Comparison of ENCODE assay signal across 8 cellular contexts in genomic region chr15:75727851-75728715, GRCh38. TPM values are rescaled to one million over a fixed set of nuclear protein-coding genes. Genes with fewer than 3 reads are reported as not detected.
DNase-seq lines count a peak whose midpoint lies in the region; ATAC-seq and TF ChIP-seq lines count a peak whose summit lies in the region.

No MANE protein-coding gene starts in this region.

- H3K9me3 ChIP-seq in A673 (ENCODE audit: low read depth, low read length, poor library complexity, severe bottlenecking): no peaks in the 10 kb centered on the region

- CTCF ChIA-PET in A673 (lab: Charles Lee): interaction anchor here (1.1 kb wide), 2 partner anchors 194 to 412 kb away, joined by 5 to 6 read pairs; no protein-coding TSS in a partner anchor

- no peaks in the 10 kb centered on the region for H3K36me3 ChIP-seq in A673 (ENCODE audit: insufficient read depth, low read length, poor library complexity, severe bottlenecking)

- intact Hi-C loops in A673 (cut with micrococcal nuclease; ENCODE audit: unreplicated experiment) (loop anchor here (5.0 kb wide), 1 partner anchor 74 kb away; no protein-coding TSS in a partner anchor), left ventricle myocardium superior (cut with micrococcal nuclease) (no loop called here)

- no peaks in the 10 kb centered on the region for H3K4me1 ChIP-seq in A673 (ENCODE audit: insufficient read depth, low read length, poor library complexity, severe bottlenecking)

- no peak overlapping the region for H3K4me3 ChIP-seq in A673 (ENCODE audit: low read depth, low read length, poor library complexity, severe bottlenecking)

- peak; percentile 67 for DNase-seq in A673 (ENCODE audit: low spot score)
- DNase-seq in GM20000 (ENCODE audit: low spot score): no peak
- DNase-seq in RPMI7951 (ENCODE audit: low read depth): peak; percentile 45
- DNase-seq in activated naive CD4-positive, alpha-beta T cell (lab: John Stamatoyannopoulos, UW): peak; percentile 17 to 69 (median 50)
- DNase-seq in left ventricle myocardium superior: peak; percentile 73
- DNase-seq in stimulated activated CD4-positive, alpha-beta T cell treated with anti-CD3 and anti-CD28 coated beads, Interleukin-15, amount 100 ng/mL, for 1 hour (ENCODE audit: low read depth in 1 of 2, low spot score in 1 of 2): peak; percentile 41 to 58

- H3K27ac ChIP-seq in A673 (ENCODE audit: low read depth, low read length, poor library complexity, severe bottlenecking): no peak overlapping the region

- peak; percentile 27 for ATAC-seq in left ventricle myocardium superior
- no peak for ATAC-seq in HG03342 (IDR thresholded peaks at IDR 0.05; ENCODE audit: unreplicated experiment)
- ATAC-seq in HG02623 (IDR thresholded peaks at IDR 0.05; ENCODE audit: unreplicated experiment): no peak

- no peaks in the 10 kb centered on the region for H3K27me3 ChIP-seq in A673 (replicated peaks; ENCODE audit: insufficient read depth, low read depth, low read length, poor library complexity)

- TF ChIP-seq CTCF in A673 (conservative IDR thresholded peaks at IDR 0.05; ENCODE audit: low read depth, low read length) (peak; percentile 77), GM20000 (IDR thresholded peaks at IDR 0.05; ENCODE audit: extremely low read depth, missing control alignments) (peak; percentile 62)

- POLR2A ChIA-PET in A673 (lab: Charles Lee; ENCODE audit: low non-redundant PET): no interaction called here

- BruUV-seq in A673 (replicated peaks; lab: Mats Ljungman, UMichigan): no TSS peak

RNA-seq across cellular contexts. Expression of gene CSPG4, which starts 15.4 kb away (rescaled TPM):
- 0.11 and 0.22 TPM in 2 replicates for total RNA-seq in A673 (2021)
- 31.4 and 52.5 TPM in 2 replicates for total RNA-seq in RPMI7951 (2014; rRNA removed; shearing (Covaris generic))
- total RNA-seq in left ventricle myocardium superior: 5.2 TPM
